In the genomic region with DNA sequence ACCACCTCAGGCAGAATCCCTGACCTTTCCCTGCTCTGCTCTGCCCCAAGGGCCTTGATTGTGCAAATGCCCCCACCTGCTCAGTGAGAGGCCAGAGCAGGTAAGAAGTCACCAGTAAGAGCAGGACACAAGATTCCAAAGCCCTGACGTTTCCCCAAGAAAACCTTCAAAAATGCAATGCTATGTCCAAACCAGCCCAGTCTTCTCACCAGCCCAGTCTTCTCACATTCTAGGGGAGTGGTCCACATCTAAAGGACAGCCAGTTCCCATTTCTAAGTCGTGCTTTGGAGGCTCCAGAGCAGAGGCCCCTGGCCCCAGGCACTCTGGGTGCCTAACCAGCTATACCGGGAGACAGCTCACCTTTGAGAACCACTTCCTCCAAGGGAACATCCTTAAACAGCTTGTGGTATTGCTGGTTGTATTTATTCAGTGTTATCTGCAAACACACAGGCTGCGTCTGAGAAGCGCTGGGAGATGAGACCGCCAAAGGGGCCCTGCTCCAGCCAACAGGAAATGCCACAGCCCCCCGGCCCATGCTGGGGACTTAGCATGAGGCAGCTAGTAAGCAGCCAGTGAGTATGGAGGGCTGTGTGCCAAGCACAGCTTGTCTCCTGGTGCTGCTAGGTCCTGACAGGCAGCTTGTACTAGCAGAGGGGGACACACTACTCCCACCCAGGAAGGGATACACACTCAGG, we compare ENCODE assay signal across 11 cellular contexts. TPM values are rescaled to one million over a fixed set of nuclear protein-coding genes. Genes with fewer than 3 reads are reported as not detected.
DNase-seq lines count a peak whose midpoint lies in the region; TF ChIP-seq lines count a peak whose summit lies in the region.
"Had no signal": no experiment of that assay in that cellular context is flagged by ENCODE, and none has a peak within 500 bp of the region (broad histone marks: within the 10 kb centered on the region; RNA-seq: fewer than 3 reads in every experiment).

No MANE protein-coding gene starts in this region.

- CTCF ChIA-PET in Caco-2 (lab: Charles Lee) = interaction anchor here (0.6 kb wide), 1 partner anchor 12 kb away, joined by 3 read pairs; no protein-coding TSS in a partner anchor

- peaks cover 8% of the 10 kb centered on the region for H3K4me1 Mint-ChIP-seq in Caco-2 (ENCODE audit: low read depth, unreplicated experiment)

- DNase-seq in Caco-2 = peak; percentile 64 to 73
- DNase-seq in Jurkat, Clone E6-1 (ENCODE audit: low read depth, low spot score) = peak; percentile 97
- peak; percentile 54 for DNase-seq in astrocyte of the cerebellum (ENCODE audit: low read depth)
- DNase-seq in kidney tubule cell (ENCODE audit: low spot score) = peak; percentile 47
- no peak for DNase-seq in iPS-NIHi7 (ENCODE audit: extremely low spot score)
- DNase-seq in stimulated activated CD4-positive, alpha-beta T cell treated with anti-CD3 and anti-CD28 coated beads, Interleukin-4, amount 100 ng/mL, for 24 hours = no peak
- DNase-seq in DMS 273 (lab: John Stamatoyannopoulos, UW; ENCODE audit: unreplicated experiment) = no peak
- no peak for DNase-seq in NCI-H1105 treated with DMSO at 0.1 percent for 48 hours (lab: John Stamatoyannopoulos, UW)
- DNase-seq: NCI-H1694 treated with DMSO at 0.1 percent for 48 hours, nephron progenitor cell had no signal

- POLR2A ChIA-PET in Caco-2 (lab: Charles Lee) = no interaction called here

- H3K36me3 ChIP-seq in Caco-2 (ENCODE audit: control insufficient read depth, insufficient read depth, low read length) = no peaks in the 10 kb centered on the region

- H3K9me3 ChIP-seq in Caco-2 = no peaks in the 10 kb centered on the region

- H3K4me3 ChIP-seq in Caco-2 (ENCODE audit: low read depth, low read length) (no peak overlapping the region), astrocyte of the cerebellum (ENCODE audit: low read depth, low read length) (no peak overlapping the region)
- H3K4me3 ChIP-seq in Jurkat, Clone E6-1 (ENCODE audit: low read length) = peak overlapping the region; percentile 38
- H3K4me3 ChIP-seq: dorsolateral prefrontal cortex had no signal

- intact Hi-C loops in Caco-2 (cut with micrococcal nuclease; ENCODE audit: unreplicated experiment) = no loop called here

- in situ Hi-C loops in astrocyte of the cerebellum (cut with HindIII; ENCODE audit: low sequenced_read_pairs) = no loop called here

- TF ChIP-seq CTCF in Caco-2 (IDR thresholded peaks at IDR 0.05; ENCODE audit: insufficient read depth in 1 of 2, low read depth in 1 of 2, low read length in 1 of 2, severe bottlenecking in 1 of 2, unreplicated experiment in 1 of 2) = no peak
- TF ChIP-seq CTCF in astrocyte of the cerebellum (IDR thresholded peaks at IDR 0.05; ENCODE audit: low read depth, low read length, missing control alignments) = no peak

- peak overlapping the region; percentile 81 for H3K27ac Mint-ChIP-seq in Caco-2 (ENCODE audit: unreplicated experiment)

- peak overlapping the region; percentile 42 for H3K4me3 Mint-ChIP-seq in Caco-2 (ENCODE audit: unreplicated experiment)
- H3K4me3 Mint-ChIP-seq: nephron progenitor cell had no signal

- BruUV-seq in Caco-2 (replicated peaks; lab: Mats Ljungman, UMichigan) = TSS peak; percentile 71

- H3K4me1 ChIP-seq in Caco-2 = peaks cover 40% of the 10 kb centered on the region

- no peaks in the 10 kb centered on the region for H3K27me3 ChIP-seq in Caco-2 (replicated peaks; ENCODE audit: control insufficient read depth, insufficient read depth, low read length)
- H3K27me3 ChIP-seq: dorsolateral prefrontal cortex had no signal

- H3K27me3 Mint-ChIP-seq in Caco-2 (ENCODE audit: insufficient read depth, unreplicated experiment) = no peaks in the 10 kb centered on the region

- no peaks in the 10 kb centered on the region for H3K9me3 Mint-ChIP-seq in Caco-2 (ENCODE audit: unreplicated experiment)
- H3K9me3 Mint-ChIP-seq: nephron progenitor cell had no signal

- peaks cover 9% of the 10 kb centered on the region for H3K36me3 Mint-ChIP-seq in Caco-2 (ENCODE audit: insufficient read depth, unreplicated experiment)

RNA-seq across cellular contexts. Expression of a gene that starts 29.3 kb away (rescaled TPM):
- total RNA-seq in Caco-2 (2022) = 1.2 and 2.0 TPM in 2 replicates
- 0.80 TPM for polyA plus RNA-seq in Jurkat, Clone E6-1 (2012; ENCODE audit: insufficient read depth, insufficient read length)

RNA-seq across cellular contexts. Expression of a gene that starts 50.1 kb away (rescaled TPM):
- 2.0 and 3.4 TPM in 2 replicates for total RNA-seq in Caco-2 (2022)
- polyA plus RNA-seq in Jurkat, Clone E6-1 (2012; ENCODE audit: insufficient read depth, insufficient read length) = 5.3 TPM

RNA-seq across cellular contexts. Expression of a gene that starts 50.3 kb away (rescaled TPM):
- 71.9 and 76.0 TPM in 2 replicates for total RNA-seq in Caco-2 (2022)
- 8.2 TPM for polyA plus RNA-seq in Jurkat, Clone E6-1 (2012; ENCODE audit: insufficient read depth, insufficient read length)

Comparison
In these comparisons a context has a peak if more than half of its experiments do, and no peak if none do; other contexts are left out.
1. DNase-seq: peak in Caco-2 (2 of 2), Jurkat, Clone E6-1 (single experiment), astrocyte of the cerebellum (single experiment) and kidney tubule cell (single experiment); none in iPS-NIHi7 (single experiment), stimulated activated CD4-positive, alpha-beta T cell treated with anti-CD3 and anti-CD28 coated beads, Interleukin-4, amount 100 ng/mL, for 24 hours (single experiment), DMS 273 (single experiment) and NCI-H1105 treated with DMSO at 0.1 percent for 48 hours (single experiment).